Comparison of ENCODE assay signal across 9 cellular contexts in the genomic region with DNA sequence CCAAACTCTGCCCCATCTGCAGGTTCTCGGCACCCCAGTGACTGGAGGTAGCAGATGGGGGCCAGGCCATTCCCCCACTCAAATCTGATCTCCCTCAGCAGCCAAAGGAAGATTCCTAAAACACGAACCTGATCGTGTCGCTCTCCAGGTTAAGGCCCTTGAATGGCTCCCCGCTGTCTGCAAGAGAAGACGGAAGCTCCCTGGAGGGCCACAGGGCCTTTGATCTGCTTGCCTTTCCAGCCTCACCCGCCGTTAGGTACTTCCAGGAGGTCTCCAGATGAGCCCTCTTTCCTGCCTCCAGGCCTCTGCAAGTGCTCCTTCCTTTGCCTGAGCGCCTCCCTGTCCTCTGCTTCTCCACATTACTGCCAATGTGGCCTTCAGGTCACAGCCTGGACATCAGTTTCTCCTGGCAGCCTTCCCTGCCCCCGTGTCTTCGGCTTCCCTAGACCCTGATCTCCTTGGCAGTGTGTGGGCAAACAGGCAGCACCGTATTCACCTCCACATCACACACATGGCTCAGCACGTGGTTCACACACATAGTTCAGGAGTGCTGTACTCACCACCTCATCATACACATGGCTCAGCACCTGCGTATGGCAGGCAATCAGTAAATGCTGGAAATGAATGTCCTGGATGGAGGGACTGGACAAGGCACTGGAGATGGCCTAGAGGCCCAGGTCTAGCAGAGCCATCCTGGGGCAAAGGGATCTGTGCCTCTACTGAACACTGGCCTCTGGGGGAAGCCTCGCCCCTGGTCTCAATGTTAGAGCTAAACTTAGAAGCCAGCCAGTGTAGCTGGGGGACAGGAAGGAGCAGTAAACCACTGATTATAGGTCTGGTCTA. TPM values are rescaled to one million over a fixed set of nuclear protein-coding genes. Genes with fewer than 3 reads are reported as not detected.
DNase-seq lines count a peak whose midpoint lies in the region; ATAC-seq and TF ChIP-seq lines count a peak whose summit lies in the region.
"Had no signal": no experiment of that assay in that cellular context is flagged by ENCODE, and none has a peak within 500 bp of the region (broad histone marks: within the 10 kb centered on the region; RNA-seq: fewer than 3 reads in every experiment).

No MANE protein-coding gene starts in this region.

- no peak overlapping the region for H3K4me3 ChIP-seq in HL-60 (replicated peaks; ENCODE audit: insufficient read depth, low read length)
- no peak overlapping the region for H3K4me3 ChIP-seq in stomach
- no peak overlapping the region for H3K4me3 ChIP-seq in lower leg skin (ENCODE audit: low read depth, poor library complexity, severe bottlenecking)

- H3K4me1 ChIP-seq in stomach, result peaks cover 39 to 84% (median 63%) of the 10 kb centered on the region in 4 donors

- no peak for ATAC-seq in GM19452 (IDR thresholded peaks at IDR 0.05; ENCODE audit: unreplicated experiment)
- ATAC-seq in HG03571 (IDR thresholded peaks at IDR 0.05; ENCODE audit: unreplicated experiment), result no peak

- no peak for TF ChIP-seq EP300 in stomach (IDR thresholded peaks at IDR 0.05)

- TF ChIP-seq CTCF in HL-60 (IDR thresholded peaks at IDR 0.05; ENCODE audit: insufficient read depth, low read length) (no peak), stomach (IDR thresholded peaks at IDR 0.05) (no peak), GM20000 (IDR thresholded peaks at IDR 0.05; ENCODE audit: extremely low read depth, missing control alignments) (no peak), lower leg skin (IDR thresholded peaks at IDR 0.05) (no peak)

- no peaks in the 10 kb centered on the region for H3K9me3 ChIP-seq in stomach

- intact Hi-C loops in stomach (cut with DNase I; ENCODE audit: low total_unique reads) (no loop called here), lower leg skin (cut with DNase I; ENCODE audit: low total_unique reads) (no loop called here)

- DNase-seq in HL-60 (ENCODE audit: low read depth in 1 of 2, low spot score in 1 of 2) (no peak), iPS-NIHi7 (ENCODE audit: extremely low spot score) (peak; percentile 39), stomach (no peak), GM20000 (ENCODE audit: low spot score) (no peak), lower leg skin (ENCODE audit: low spot score in 2 of 2) (no peak)
- DNase-seq: stimulated activated CD4-positive, alpha-beta T cell treated with anti-CD3 and anti-CD28 coated beads, Interleukin-12 subunit alpha, Interleukin-12 subunit beta, amount 100 ng/mL, for 4 hours had no signal

- peaks cover 23 to 58% (median 52%) of the 10 kb centered on the region in 4 donors for H3K36me3 ChIP-seq in stomach

- TF ChIP-seq POLR2A in stomach (IDR thresholded peaks at IDR 0.05), result no peak
- TF ChIP-seq POLR2A in lower leg skin (IDR thresholded peaks at IDR 0.05), result no peak

- H3K27me3 ChIP-seq in HL-60 (ENCODE audit: insufficient read depth, poor library complexity, severe bottlenecking) (no peaks in the 10 kb centered on the region), stomach (no peaks in the 10 kb centered on the region)

- peak overlapping the region; percentile 69; the same call in 1 of the 2 replicates for H3K27ac ChIP-seq in HL-60 (replicated peaks)
- H3K27ac ChIP-seq in angular gyrus (ENCODE audit: low read depth, low read length), result peak overlapping the region; percentile 82
- peak overlapping the region; percentile 8 to 90 (median 87) for H3K27ac ChIP-seq in stomach

- 79 to 85% (median 82%) methylated on average over 14 to 15 of the region's 15 CpGs for WGBS in stomach, 5 donors
- 82 to 87% methylated on average over 15 of the region's 15 CpGs for WGBS in lower leg skin, 2 donors

RNA-seq across cellular contexts. Expression of gene MRPS23, which starts 26.4 kb away (rescaled TPM):
- total RNA-seq in stomach (10 to 100 TPM in 4 of 5 donors, not detected in 1; 12.6 to 26.8 (median 16.8) TPM), lower leg skin (10 to 100 TPM; 12.2 to 17.8 (median 15.0) TPM)
- 10 to 100 TPM; 25.1 to 43.3 (median 34.2) TPM for polyA plus RNA-seq in stomach
